ENCODE assay signal across 13 cellular contexts in the genomic region with DNA sequence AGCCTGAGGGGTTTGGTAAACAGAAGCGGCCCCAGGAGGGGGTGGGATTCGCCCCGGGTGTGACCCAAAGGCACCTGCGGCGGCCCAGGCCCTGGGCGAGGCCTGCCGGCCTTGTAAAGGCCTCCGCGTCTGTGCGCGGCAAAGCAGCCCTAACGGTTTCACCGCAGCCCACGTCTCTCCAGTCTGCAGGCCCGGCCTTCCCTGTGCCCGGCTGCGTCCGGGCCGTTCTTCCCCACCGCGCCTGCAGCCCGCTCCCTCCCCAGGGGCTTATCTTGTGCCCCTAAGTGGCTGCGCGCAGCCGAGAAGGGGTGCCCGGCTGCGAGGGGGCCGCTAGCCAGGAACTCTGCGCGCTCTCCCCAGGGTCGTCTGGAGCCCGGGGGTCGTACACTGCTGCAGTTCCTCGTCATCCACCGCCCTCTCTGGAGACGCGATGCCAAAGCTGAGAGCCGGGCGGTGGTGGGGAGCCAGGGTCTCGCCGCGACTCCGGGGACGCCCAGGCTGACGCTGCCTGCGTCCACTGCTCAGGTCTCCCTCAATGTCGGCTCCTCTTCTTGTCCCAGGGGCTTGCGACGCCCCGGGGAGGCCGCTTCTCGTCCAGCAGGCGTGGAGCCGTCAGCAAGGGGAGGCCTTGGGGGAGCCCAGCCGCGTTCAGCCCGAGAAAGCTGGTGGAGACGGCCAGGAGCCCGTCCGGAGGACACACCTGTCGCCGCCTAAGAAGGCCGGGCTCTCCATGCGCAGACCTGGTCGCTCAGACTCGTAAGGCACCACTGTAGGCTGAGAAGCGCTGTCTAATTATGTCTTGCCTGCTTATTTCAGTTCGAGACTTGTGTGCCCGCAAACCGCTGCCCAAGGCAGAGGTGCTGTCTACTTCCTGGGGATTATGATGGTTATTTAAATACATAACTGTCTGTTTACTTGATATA.
DNase-seq lines count a peak whose midpoint lies in the region; ATAC-seq and TF ChIP-seq lines count a peak whose summit lies in the region.
"Had no signal": no experiment of that assay in that cellular context is flagged by ENCODE, and none has a peak within 500 bp of the region (broad histone marks: within the 10 kb centered on the region; RNA-seq: fewer than 3 reads in every experiment).

No MANE protein-coding gene starts in this region.

- H3K14ac ChIP-seq in trophoblast cell (ENCODE audit: low read length), result no peak overlapping the region

- no peaks in the 10 kb centered on the region for H3K79me2 ChIP-seq in GM23338 (replicated peaks; ENCODE audit: insufficient read depth)
- H3K79me2 ChIP-seq in trophoblast cell (ENCODE audit: control insufficient read depth, insufficient read depth, low read length, poor library complexity), result no peaks in the 10 kb centered on the region

- no peak overlapping the region for H2AK5ac ChIP-seq in trophoblast cell (ENCODE audit: low read length)

- H4K20me1 ChIP-seq in GM23338 (replicated peaks; ENCODE audit: insufficient read depth), result peaks cover 6% of the 10 kb centered on the region; the same call in 1 of the 2 replicates

- H3K4me2 ChIP-seq in GM23338, result peak overlapping the region; percentile 94
- peak overlapping the region; percentile 86 for H3K4me2 ChIP-seq in trophoblast cell (ENCODE audit: low read length)

- H3K4me1 Mint-ChIP-seq in GM23338, result peaks cover 48% of the 10 kb centered on the region
- peaks cover 36% of the 10 kb centered on the region for H3K4me1 Mint-ChIP-seq in glutamatergic neuron (ENCODE audit: low read depth, unreplicated experiment)

- H3K9me3 ChIP-seq in trophoblast cell (ENCODE audit: insufficient read depth, low read depth, low read length), result no peaks in the 10 kb centered on the region
- no peaks in the 10 kb centered on the region for H3K9me3 ChIP-seq in HAP-1

- ATAC-seq in GM23338 (peak; percentile 83), HG03521 (IDR thresholded peaks at IDR 0.05; ENCODE audit: unreplicated experiment) (peak; percentile 71), GM19463 (IDR thresholded peaks at IDR 0.05; ENCODE audit: unreplicated experiment) (no peak)
- ATAC-seq: PC-3 had no signal

- H3K9ac ChIP-seq in trophoblast cell (ENCODE audit: low read length), result no peak overlapping the region

- H3K4me3 ChIP-seq in GM23338 (peak overlapping the region; percentile 72), trophoblast cell (ENCODE audit: low read depth, low read length) (peak overlapping the region; percentile 20), HAP-1 (no peak overlapping the region)

- H3K27ac Mint-ChIP-seq in GM23338 (no peak overlapping the region), glutamatergic neuron (ENCODE audit: unreplicated experiment) (peak overlapping the region; percentile 35)
- H3K27ac Mint-ChIP-seq: T-helper 2 cell treated with Interferon-gamma antibody and Interleukin-4, amounts not matched to agents 5 μg/mL and 100 μg/mL, for 36 hours had no signal

- H3K79me1 ChIP-seq in trophoblast cell (ENCODE audit: low read length), result no peaks in the 10 kb centered on the region

- no CpG with 5 or more reads among the region's 70 CpGs for WGBS in trophoblast cell (ENCODE audit: extremely low coverage, insufficient coverage, insufficient read length)

- H3K4ac ChIP-seq in trophoblast cell (ENCODE audit: low read depth, low read length), result no peak overlapping the region

- peak; percentile 78 for DNase-seq in GM23338 (ENCODE audit: low spot score)
- peak; percentile 60 for DNase-seq in glutamatergic neuron
- no peak for DNase-seq in trophoblast cell
- no peak for DNase-seq in DMS 273 treated with DMSO at 0.1 percent for 48 hours (lab: John Stamatoyannopoulos, UW)
- DNase-seq in HAP-1 (ENCODE audit: low spot score in 2 of 2), result no peak
- DNase-seq: aorta; NCI-H2081; PC-3; stimulated activated CD4-positive, alpha-beta T cell treated with anti-CD3 and anti-CD28 coated beads, Interleukin-12 subunit alpha, Interleukin-12 subunit beta, amount 100 ng/mL, for 4 hours; stimulated activated CD8-positive, alpha-beta memory T cell treated with anti-CD3 and anti-CD28 coated beads, Interleukin-4, amount 100 ng/mL, for 48 hours had no signal

- H3K36me3 ChIP-seq in GM23338 (ENCODE audit: insufficient read depth), result no peaks in the 10 kb centered on the region
- H3K36me3 ChIP-seq in trophoblast cell (ENCODE audit: control insufficient read depth in 1 of 2, insufficient read depth in 2 of 2, low read length in 2 of 2), result no peaks in the 10 kb centered on the region
- no peaks in the 10 kb centered on the region for H3K36me3 ChIP-seq in HAP-1 (replicated peaks)

- no peak overlapping the region for H3K18ac ChIP-seq in trophoblast cell (ENCODE audit: low read length)

- H3K27ac ChIP-seq in GM23338 (ENCODE audit: low read depth) (no peak overlapping the region), trophoblast cell (ENCODE audit: low read depth, low read length) (no peak overlapping the region)

- H2BK120ac ChIP-seq in trophoblast cell (ENCODE audit: insufficient read depth, low read length, poor library complexity), result no peak overlapping the region

- no peaks in the 10 kb centered on the region for H3K9me2 ChIP-seq in GM23338 (ENCODE audit: insufficient read depth)

- H3K36me3 Mint-ChIP-seq in GM23338 (ENCODE audit: low read depth) (no peaks in the 10 kb centered on the region; the same call in 2 of the 3 replicates), glutamatergic neuron (ENCODE audit: unreplicated experiment) (no peaks in the 10 kb centered on the region)

- peaks cover 84% of the 10 kb centered on the region for H3K27me3 Mint-ChIP-seq in GM23338 (ENCODE audit: insufficient read depth, low read depth, poor library complexity)
- peaks cover 15% of the 10 kb centered on the region for H3K27me3 Mint-ChIP-seq in glutamatergic neuron (ENCODE audit: unreplicated experiment)

- H4K91ac ChIP-seq in trophoblast cell (ENCODE audit: low read depth, low read length), result no peak overlapping the region

- no peak overlapping the region for H4K8ac ChIP-seq in trophoblast cell (ENCODE audit: low read depth, low read length)

- in situ Hi-C loops in HAP-1 (cut with MboI; ENCODE audit: low sequenced_read_pairs), result no loop called here

- H3F3A ChIP-seq in GM23338 (replicated peaks; ENCODE audit: low read depth), result peaks cover 12% of the 10 kb centered on the region

- peak overlapping the region; percentile 74 for H3K4me3 Mint-ChIP-seq in GM23338
- peak overlapping the region; percentile 77 for H3K4me3 Mint-ChIP-seq in glutamatergic neuron (ENCODE audit: unreplicated experiment)

- no peak overlapping the region for H4K12ac ChIP-seq in trophoblast cell (ENCODE audit: low read depth, low read length)

- peak overlapping the region; percentile 90 for H2AFZ ChIP-seq in GM23338
- H2AFZ ChIP-seq in trophoblast cell (ENCODE audit: insufficient read depth, low read length, poor library complexity), result no peak overlapping the region

- no peak overlapping the region for H3K23ac ChIP-seq in trophoblast cell (ENCODE audit: low read length)

- H3K4me1 ChIP-seq in GM23338 (ENCODE audit: insufficient read depth), result peaks cover 35% of the 10 kb centered on the region
- H3K4me1 ChIP-seq in trophoblast cell (ENCODE audit: control insufficient read depth in 1 of 2, insufficient read depth in 2 of 2, low read length in 2 of 2), result peaks cover 6 to 20% of the 10 kb centered on the region in 2 experiments
- H3K4me1 ChIP-seq in HAP-1, result peaks cover 5% of the 10 kb centered on the region

- H3K9me3 Mint-ChIP-seq in GM23338 (no peaks in the 10 kb centered on the region), glutamatergic neuron (ENCODE audit: unreplicated experiment) (peaks cover 18% of the 10 kb centered on the region)
- H3K9me3 Mint-ChIP-seq: T-helper 2 cell treated with Interferon-gamma antibody and Interleukin-4, amounts not matched to agents 5 μg/mL and 100 μg/mL, for 36 hours had no signal

- no peak overlapping the region for H2BK5ac ChIP-seq in trophoblast cell (ENCODE audit: low read depth, low read length, poor library complexity)

- H2BK12ac ChIP-seq in trophoblast cell (ENCODE audit: low read length), result no peak overlapping the region

- no peak for TF ChIP-seq CTCF in GM23338 (conservative IDR thresholded peaks at IDR 0.05; ENCODE audit: low read depth in 2 of 2)
- TF ChIP-seq CTCF in glutamatergic neuron (IDR thresholded peaks at IDR 0.05; ENCODE audit: partially characterized antibody, unreplicated experiment), result no peak

- H3K27me3 ChIP-seq in GM23338 (ENCODE audit: insufficient read depth) (peaks cover 99% of the 10 kb centered on the region), trophoblast cell (ENCODE audit: insufficient read depth, low read length) (peaks cover 42% of the 10 kb centered on the region), HAP-1 (ENCODE audit: low read depth) (peaks cover 16% of the 10 kb centered on the region)

TF ChIP-seq in GM23338, 12 proteins besides CTCF, POLR2A, EP300 and RAD21:
- TF ChIP-seq JUNB (IDR thresholded peaks at IDR 0.05; ENCODE audit: unreplicated experiment) (no peak), EZH2 (IDR thresholded peaks at IDR 0.05; ENCODE audit: low read depth, unreplicated experiment) (peak; percentile 72), EZH2phosphoT487 (IDR thresholded peaks at IDR 0.05; ENCODE audit: unreplicated experiment) (peak; percentile 82)

Comparison
In these comparisons a context has a peak if more than half of its experiments do, and no peak if none do; other contexts are left out.
1. DNase-seq: peak in GM23338 (single experiment) and glutamatergic neuron (single experiment); none in trophoblast cell (0 of 2), DMS 273 treated with DMSO at 0.1 percent for 48 hours (single experiment) and HAP-1 (0 of 2).